In genomic region chr16:2785101-2785991, GRCh38 we compare ENCODE assay signal across 1 cellular context.
TF ChIP-seq lines count a peak whose summit lies in the region.

No MANE protein-coding gene starts in this region.

TF ChIP-seq in GM23338, 12 proteins besides CTCF, POLR2A, EP300 and RAD21 (continued from another document):
- TF ChIP-seq ZNF462 (CRISPR knock-in tag; IDR thresholded peaks at IDR 0.05), result no peak
- no peak for TF ChIP-seq ZNF114 (CRISPR knock-in tag; IDR thresholded peaks at IDR 0.05)
- TF ChIP-seq EZH2phosphoT487 (IDR thresholded peaks at IDR 0.05; ENCODE audit: unreplicated experiment), result no peak
- no peak for TF ChIP-seq JUNB (IDR thresholded peaks at IDR 0.05; ENCODE audit: unreplicated experiment)
- TF ChIP-seq REST (IDR thresholded peaks at IDR 0.05; ENCODE audit: unreplicated experiment), result no peak
- TF ChIP-seq NANOG (IDR thresholded peaks at IDR 0.05; ENCODE audit: borderline replicate concordance), result no peak
- TF ChIP-seq STAT1 (IDR thresholded peaks at IDR 0.05; ENCODE audit: unreplicated experiment), result no peak
